ENCODE assay signal across 27 cellular contexts in genomic region chr2:2636813-2637212, GRCh38.
"Had no signal": no experiment of that assay in that cellular context is flagged by ENCODE, and none has a peak within 500 bp of the region (broad histone marks: within the 10 kb centered on the region; RNA-seq: fewer than 3 reads in every experiment).

No MANE protein-coding gene starts in this region.

- H3K27ac Mint-ChIP-seq: activated CD4-positive, alpha-beta memory T cell treated with anti-CD3 and anti-CD28 coated beads for 36 hours; activated CD4-positive, alpha-beta T cell treated with anti-CD3 and anti-CD28 coated beads, Interleukin-2, amount 10 ng/mL, durations not matched to agents 24 days and 14 days; activated naive CD8-positive, alpha-beta T cell; nephron progenitor cell; progenitor cell of endocrine pancreas; stimulated activated effector memory CD8-positive, alpha-beta T cell treated with anti-CD3 and anti-CD28 coated beads, Interleukin-12 subunit alpha, Interleukin-12 subunit beta, amount 100 ng/mL, for 72 hours; stimulated activated naive CD8-positive, alpha-beta T cell treated with anti-CD3 and anti-CD28 coated beads, Interleukin-15, Interleukin-2, amounts not matched to agents 100 ng/mL and 50 ng/mL, for 24 hours; type B pancreatic cell had no signal

- H3K4me1 Mint-ChIP-seq: activated CD4-positive, alpha-beta T cell treated with anti-CD3 and anti-CD28 coated beads, Interleukin-2, amount 10 ng/mL, durations not matched to agents 24 days and 14 days; stimulated activated effector memory CD8-positive, alpha-beta T cell treated with anti-CD3 and anti-CD28 coated beads, Interleukin-12 subunit alpha, Interleukin-12 subunit beta, amount 100 ng/mL, for 72 hours had no signal

- H3K36me3 Mint-ChIP-seq: activated CD4-positive, alpha-beta memory T cell treated with anti-CD3 and anti-CD28 coated beads for 36 hours; activated naive CD8-positive, alpha-beta T cell; stimulated activated effector memory CD8-positive, alpha-beta T cell treated with anti-CD3 and anti-CD28 coated beads, Interleukin-12 subunit alpha, Interleukin-12 subunit beta, amount 100 ng/mL, for 72 hours; type B pancreatic cell had no signal

- H3K9me3 Mint-ChIP-seq: activated CD4-positive, alpha-beta memory T cell treated with anti-CD3 and anti-CD28 coated beads for 36 hours; nephron progenitor cell; stimulated activated naive CD8-positive, alpha-beta T cell treated with anti-CD3 and anti-CD28 coated beads, Interleukin-15, Interleukin-2, amounts not matched to agents 100 ng/mL and 50 ng/mL, for 24 hours; type B pancreatic cell had no signal

- DNase-seq: activated CD4-positive, alpha-beta memory T cell treated with anti-CD3 and anti-CD28 coated beads for 36 hours; activated CD4-positive, alpha-beta T cell treated with anti-CD3 and anti-CD28 coated beads, Interleukin-2, amount 10 ng/mL, durations not matched to agents 24 days and 14 days; activated CD4-positive, CD25-positive, alpha-beta regulatory T cell treated with anti-CD3 and anti-CD28 coated beads, Interleukin-2, amount 50 U/mL, for 72 hours; activated effector memory CD4-positive, alpha-beta T cell treated with Interleukin-2 at 50 U/mL for 16 hours; activated naive CD4-positive, alpha-beta T cell treated with Interleukin-2 at 50 U/mL for 16 hours; activated T-cell treated with anti-CD3 and anti-CD28 coated beads, Interleukin-2, amount 50 U/mL, for 48 hours; adrenal gland; brain microvascular endothelial cell; heart left ventricle; left ventricle myocardium superior; mammary epithelial cell; nephron progenitor cell; ovary; retina; small intestine; stimulated activated CD4-positive, alpha-beta T cell treated with anti-CD3 and anti-CD28 coated beads, Interleukin-4, amount 100 ng/mL, for 24 hours; T-helper 2 cell; uterus had no signal

- ATAC-seq: heart left ventricle; left ventricle myocardium superior; stimulated activated effector memory CD8-positive, alpha-beta T cell treated with anti-CD3 and anti-CD28 coated beads, Interleukin-12 subunit alpha, Interleukin-12 subunit beta, amount 100 ng/mL, for 72 hours had no signal

- FAIRE-seq: endothelial cell of umbilical vein, islet of Langerhans, small intestine had no signal

- H3K4me3 ChIP-seq: adrenal gland, ascending aorta, heart left ventricle, ovary, sigmoid colon, uterus had no signal

- H3K4me3 Mint-ChIP-seq: activated CD4-positive, alpha-beta memory T cell treated with anti-CD3 and anti-CD28 coated beads for 36 hours; activated CD4-positive, alpha-beta T cell treated with anti-CD3 and anti-CD28 coated beads, Interleukin-2, amount 10 ng/mL, durations not matched to agents 24 days and 14 days; activated naive CD8-positive, alpha-beta T cell; nephron progenitor cell; stimulated activated effector memory CD8-positive, alpha-beta T cell treated with anti-CD3 and anti-CD28 coated beads, Interleukin-12 subunit alpha, Interleukin-12 subunit beta, amount 100 ng/mL, for 72 hours; stimulated activated naive CD8-positive, alpha-beta T cell treated with anti-CD3 and anti-CD28 coated beads, Interleukin-15, Interleukin-2, amounts not matched to agents 100 ng/mL and 50 ng/mL, for 24 hours; type B pancreatic cell had no signal

- H3K27me3 Mint-ChIP-seq: activated CD4-positive, alpha-beta T cell treated with anti-CD3 and anti-CD28 coated beads, Interleukin-2, amount 10 ng/mL, durations not matched to agents 24 days and 14 days had no signal
